19 cellular contexts compared by ENCODE assay signal in genomic region chr3:174786825-174787224, GRCh38.
DNase-seq lines count a peak whose midpoint lies in the region; ATAC-seq, FAIRE-seq and TF ChIP-seq lines count a peak whose summit lies in the region.
"Had no signal": no experiment of that assay in that cellular context is flagged by ENCODE, and none has a peak within 500 bp of the region (broad histone marks: within the 10 kb centered on the region; RNA-seq: fewer than 3 reads in every experiment).

No MANE protein-coding gene starts in this region.

- H2AFZ ChIP-seq in hepatocyte, result no peak overlapping the region
- H2AFZ ChIP-seq: GM23338 had no signal

- H3K4me1 ChIP-seq in small intestine (ENCODE audit: control insufficient read depth in 2 of 2, insufficient read depth in 1 of 2, low read depth in 1 of 2, low read length in 1 of 2) (no peaks in the 10 kb centered on the region), hepatocyte (ENCODE audit: insufficient read depth) (no peaks in the 10 kb centered on the region)
- H3K4me1 ChIP-seq: Caco-2 had no signal

- H3K27me3 ChIP-seq in small intestine (ENCODE audit: control insufficient read depth in 2 of 2, insufficient read depth in 2 of 2, low read length in 2 of 2) (no peaks in the 10 kb centered on the region), hepatocyte (no peaks in the 10 kb centered on the region)

- no peak overlapping the region for H3K4me2 ChIP-seq in hepatocyte
- H3K4me2 ChIP-seq: GM23338 had no signal

- TF ChIP-seq CTCF in WTC11 (IDR thresholded peaks at IDR 0.05), result no peak
- TF ChIP-seq CTCF in hepatocyte (IDR thresholded peaks at IDR 0.05; ENCODE audit: poor library complexity), result no peak

- CTCF ChIA-PET in WTC11 (lab: Charles Lee), result no interaction called here

- no peaks in the 10 kb centered on the region for H3K9me2 ChIP-seq in hepatocyte (replicated peaks; ENCODE audit: insufficient read depth)

- H3K36me3 Mint-ChIP-seq in WTC11, result no peaks in the 10 kb centered on the region
- H3K36me3 Mint-ChIP-seq: CD4-positive, alpha-beta memory T cell had no signal

- H4K20me1 ChIP-seq in hepatocyte (ENCODE audit: insufficient read depth, poor library complexity, severe bottlenecking), result no peaks in the 10 kb centered on the region

- ATAC-seq in WTC11, result no peak
- ATAC-seq: GM23338, HCT116 had no signal

- no peak overlapping the region for H3K4me3 Mint-ChIP-seq in WTC11
- H3K4me3 Mint-ChIP-seq: CD4-positive, alpha-beta memory T cell; GM23338; H9 had no signal

- H3K27me3 Mint-ChIP-seq in WTC11 (ENCODE audit: low read depth), result no peaks in the 10 kb centered on the region
- H3K27me3 Mint-ChIP-seq: CD4-positive, alpha-beta memory T cell had no signal

- DNase-seq in WTC11 (ENCODE audit: low spot score) (no peak), frontal cortex (ENCODE audit: low spot score in 2 of 2) (no peak), small intestine (no peak), hepatocyte (ENCODE audit: low spot score) (no peak), anterior cingulate cortex (lab: John Stamatoyannopoulos, UW) (no peak), NCI-H2107 treated with DMSO at 0.1 percent for 48 hours (lab: John Stamatoyannopoulos, UW; ENCODE audit: unreplicated experiment) (no peak)
- DNase-seq: 8988T; C1 segment of cervical spinal cord; Caco-2; CD4-positive, alpha-beta memory T cell; DMS79; EL; GF-D8; H9 had no signal

- no peak overlapping the region for H3K27ac Mint-ChIP-seq in WTC11
- H3K27ac Mint-ChIP-seq: CD4-positive, alpha-beta memory T cell; GM23338; H9 had no signal

- H3K9me3 Mint-ChIP-seq in WTC11, result no peaks in the 10 kb centered on the region
- H3K9me3 Mint-ChIP-seq: GM23338, H9 had no signal

- WGBS in small intestine, 3 donors, result 75 to 94% (median 90%) methylated on average over 2 of the region's 2 CpGs
- 98% methylated on average over 2 of the region's 2 CpGs for WGBS in hepatocyte (ENCODE audit: low lambda C conversion rate, missing lambda C conversion rate)

- POLR2A ChIA-PET in WTC11 (lab: Charles Lee), result no interaction called here

- H3K9me3 ChIP-seq in small intestine (ENCODE audit: control insufficient read depth, low read depth), result no peaks in the 10 kb centered on the region
- no peaks in the 10 kb centered on the region for H3K9me3 ChIP-seq in hepatocyte (ENCODE audit: low read depth)
- H3K9me3 ChIP-seq: Caco-2 had no signal

- no peaks in the 10 kb centered on the region for H3K79me2 ChIP-seq in hepatocyte

- no peaks in the 10 kb centered on the region; the same call in 1 of the 2 replicates for H3K4me1 Mint-ChIP-seq in WTC11
- H3K4me1 Mint-ChIP-seq: CD4-positive, alpha-beta memory T cell; GM23338 had no signal

- H3K27ac ChIP-seq in small intestine (ENCODE audit: low read depth in 1 of 2, low read length in 1 of 2) (no peak overlapping the region), hepatocyte (no peak overlapping the region)

- H3K4me3 ChIP-seq in small intestine (ENCODE audit: low read depth in 1 of 2, low read length in 2 of 2) (no peak overlapping the region), hepatocyte (no peak overlapping the region)
- H3K4me3 ChIP-seq: GM23338 had no signal

- no peaks in the 10 kb centered on the region for H3K36me3 ChIP-seq in small intestine (ENCODE audit: control insufficient read depth in 2 of 2, insufficient read depth in 2 of 2, low read length in 2 of 2)
- no peaks in the 10 kb centered on the region for H3K36me3 ChIP-seq in hepatocyte (replicated peaks; ENCODE audit: insufficient read depth, low read depth)

- peak; percentile 83 for FAIRE-seq in G401.6 (lab: Jason Lieb, UNC)
- FAIRE-seq in frontal cortex (lab: Jason Lieb, UNC), result peak; percentile 74
- FAIRE-seq in small intestine (lab: Jason Lieb, UNC), result peak; percentile 15
- FAIRE-seq: GM12891, GM18507 had no signal

TF ChIP-seq in WTC11, 78 proteins besides CTCF, POLR2A, EP300 and RAD21:
- TF ChIP-seq HMGA2 (CRISPR knock-in tag; IDR thresholded peaks at IDR 0.05), result peak; percentile 92
- TF ChIP-seq, protein P1, sequence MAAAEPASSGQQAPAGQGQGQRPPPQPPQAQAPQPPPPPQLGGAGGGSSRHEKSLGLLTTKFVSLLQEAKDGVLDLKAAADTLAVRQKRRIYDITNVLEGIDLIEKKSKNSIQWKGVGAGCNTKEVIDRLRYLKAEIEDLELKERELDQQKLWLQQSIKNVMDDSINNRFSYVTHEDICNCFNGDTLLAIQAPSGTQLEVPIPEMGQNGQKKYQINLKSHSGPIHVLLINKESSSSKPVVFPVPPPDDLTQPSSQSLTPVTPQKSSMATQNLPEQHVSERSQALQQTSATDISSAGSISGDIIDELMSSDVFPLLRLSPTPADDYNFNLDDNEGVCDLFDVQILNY (CRISPR knock-in tag; IDR thresholded peaks at IDR 0.05), result no peak
